14 cellular contexts compared by ENCODE assay signal in the genomic region with DNA sequence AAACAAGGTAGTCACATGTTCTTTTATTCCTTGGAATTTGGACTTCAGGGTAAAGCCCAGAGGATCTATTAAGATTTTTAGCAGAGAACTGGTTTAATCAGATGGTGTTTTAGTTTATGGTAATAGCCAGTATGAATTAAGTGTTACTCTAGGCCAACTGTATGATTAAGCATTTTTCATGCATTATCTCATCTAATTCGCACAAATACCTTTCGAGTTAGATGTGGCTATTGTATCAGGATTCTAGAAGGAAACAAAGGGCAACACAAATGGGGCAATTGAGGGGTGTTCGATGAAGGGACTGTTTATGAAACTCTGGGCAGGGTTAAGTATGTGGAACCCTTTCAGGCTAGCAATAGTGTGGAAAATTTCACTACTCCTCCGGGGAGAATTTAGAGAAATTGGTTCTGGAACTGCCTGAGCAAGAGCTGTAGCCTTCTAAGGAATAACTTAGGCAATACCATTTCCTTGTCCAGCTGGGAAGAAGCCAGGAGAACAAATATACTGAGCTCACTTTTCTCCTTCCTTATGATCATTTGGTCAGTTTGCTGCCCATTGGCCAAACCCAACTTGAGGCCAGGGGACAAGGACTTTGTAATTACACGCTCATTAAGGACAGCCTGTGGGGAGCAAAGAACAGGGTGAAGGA.
DNase-seq lines count a peak whose midpoint lies in the region; ATAC-seq, FAIRE-seq and TF ChIP-seq lines count a peak whose summit lies in the region.
"Had no signal": no experiment of that assay in that cellular context is flagged by ENCODE, and none has a peak within 500 bp of the region (broad histone marks: within the 10 kb centered on the region; RNA-seq: fewer than 3 reads in every experiment).

No MANE protein-coding gene starts in this region.

- peaks cover 30% of the 10 kb centered on the region for H3K4me1 Mint-ChIP-seq in HFFc6 (ENCODE audit: low read depth)

- intact Hi-C loops in right cardiac atrium (cut with DNase I) (no loop called here), upper lobe of right lung (cut with DNase I) (no loop called here)

- H3K27ac ChIP-seq in right cardiac atrium (ENCODE audit: low read length) = no peak overlapping the region
- H3K27ac ChIP-seq in upper lobe of right lung = no peak overlapping the region
- H3K27ac ChIP-seq in mesendoderm (ENCODE audit: low read depth, low read length) = no peak overlapping the region

- no peaks in the 10 kb centered on the region for H3K27me3 ChIP-seq in bronchial epithelial cell (ENCODE audit: control insufficient read depth, insufficient read depth, low read length)
- no peaks in the 10 kb centered on the region for H3K27me3 ChIP-seq in right cardiac atrium (ENCODE audit: control insufficient read depth, insufficient read depth)
- H3K27me3 ChIP-seq in upper lobe of right lung = no peaks in the 10 kb centered on the region
- H3K27me3 ChIP-seq in mesendoderm (ENCODE audit: insufficient read depth, low read length, poor library complexity) = no peaks in the 10 kb centered on the region

- H3K36me3 ChIP-seq in bronchial epithelial cell (ENCODE audit: control insufficient read depth, insufficient read depth, low read length) (no peaks in the 10 kb centered on the region), upper lobe of right lung (no peaks in the 10 kb centered on the region), mesendoderm (ENCODE audit: control insufficient read depth, insufficient read depth, low read length) (no peaks in the 10 kb centered on the region)

- no peaks in the 10 kb centered on the region for H3K9me3 Mint-ChIP-seq in HFFc6
- H3K9me3 Mint-ChIP-seq: dendritic cell treated with granulocyte-macrophage colony-stimulating factor and Interleukin-4, amounts not matched to agents 40 ng/mL and 50 ng/mL, for 4 days had no signal

- TF ChIP-seq CTCF in HFFc6 (IDR thresholded peaks at IDR 0.05) (no peak), bronchial epithelial cell (IDR thresholded peaks at IDR 0.05; ENCODE audit: insufficient read depth, low read length, severe bottlenecking) (no peak), upper lobe of right lung (IDR thresholded peaks at IDR 0.05) (no peak)

- no peaks in the 10 kb centered on the region for H3K27me3 Mint-ChIP-seq in HFFc6 (ENCODE audit: insufficient read depth)
- H3K27me3 Mint-ChIP-seq: dendritic cell treated with granulocyte-macrophage colony-stimulating factor and Interleukin-4, amounts not matched to agents 40 ng/mL and 50 ng/mL, for 4 days had no signal

- no peaks in the 10 kb centered on the region for H3K79me2 ChIP-seq in mesendoderm (ENCODE audit: control insufficient read depth, insufficient read depth, low read length)

- no peak overlapping the region for H2BK5ac ChIP-seq in mesendoderm (ENCODE audit: low read length)

- no peak overlapping the region for H3K4me3 ChIP-seq in bronchial epithelial cell (ENCODE audit: low read depth, low read length)
- no peak overlapping the region for H3K4me3 ChIP-seq in right cardiac atrium (ENCODE audit: low read length)
- H3K4me3 ChIP-seq in upper lobe of right lung = no peak overlapping the region
- H3K4me3 ChIP-seq in mesendoderm (ENCODE audit: low read length) = no peak overlapping the region

- no peak overlapping the region for H3K23ac ChIP-seq in mesendoderm (ENCODE audit: low read length)

- DNase-seq in HFFc6 (peak; percentile 43), bronchial epithelial cell (ENCODE audit: low read depth) (peak; percentile 50), right cardiac atrium (no peak), upper lobe of right lung (no peak), mesendoderm (no peak), activated gamma-delta T cell (lab: John Stamatoyannopoulos, UW) (no peak), cerebellum (ENCODE audit: low spot score) (no peak)
- DNase-seq: activated CD4-positive, CD25-positive, alpha-beta regulatory T cell; islet precursor cell; naive thymus-derived CD4-positive, alpha-beta T cell; retina; stimulated activated naive CD4-positive, alpha-beta T cell treated with Interleukin-2 at 50 U/mL for 16 hours had no signal

- H3K4ac ChIP-seq in mesendoderm (ENCODE audit: low read depth, low read length) = no peak overlapping the region

- H3K36me3 Mint-ChIP-seq in HFFc6 (ENCODE audit: low read depth) = peaks cover 6% of the 10 kb centered on the region; the same call in 1 of the 2 replicates
- H3K36me3 Mint-ChIP-seq: activated naive CD8-positive, alpha-beta T cell; naive thymus-derived CD4-positive, alpha-beta T cell had no signal

- H2BK120ac ChIP-seq in mesendoderm (ENCODE audit: low read depth, low read length) = no peak overlapping the region

- no peak overlapping the region for H4K5ac ChIP-seq in mesendoderm (ENCODE audit: low read length)

- no peak for FAIRE-seq in bronchial epithelial cell (lab: Jason Lieb, UNC)

- no peak overlapping the region for H2BK15ac ChIP-seq in mesendoderm (replicated peaks; ENCODE audit: low read depth)

- ATAC-seq in right cardiac atrium (peak; percentile 78 to 89), upper lobe of right lung (peak; percentile 56)
- ATAC-seq: naive thymus-derived CD4-positive, alpha-beta T cell had no signal

- H3K18ac ChIP-seq in mesendoderm (ENCODE audit: low read length) = no peak overlapping the region

- H3K4me3 Mint-ChIP-seq in HFFc6 = peak overlapping the region; percentile 25
- H3K4me3 Mint-ChIP-seq: activated naive CD8-positive, alpha-beta T cell; dendritic cell treated with granulocyte-macrophage colony-stimulating factor and Interleukin-4, amounts not matched to agents 40 ng/mL and 50 ng/mL, for 4 days; naive thymus-derived CD4-positive, alpha-beta T cell had no signal

- no peak overlapping the region for H3K4me2 ChIP-seq in mesendoderm (ENCODE audit: low read length)

- H2AK5ac ChIP-seq in mesendoderm (ENCODE audit: low read length) = no peak overlapping the region

- no peak overlapping the region for H3K9ac ChIP-seq in mesendoderm (ENCODE audit: low read length)

- peak overlapping the region; percentile 84 for H3K27ac Mint-ChIP-seq in HFFc6
- H3K27ac Mint-ChIP-seq: activated naive CD8-positive, alpha-beta T cell; dendritic cell treated with granulocyte-macrophage colony-stimulating factor and Interleukin-4, amounts not matched to agents 40 ng/mL and 50 ng/mL, for 4 days; naive thymus-derived CD4-positive, alpha-beta T cell had no signal

- no peak overlapping the region for H4K8ac ChIP-seq in mesendoderm (ENCODE audit: low read depth, low read length)

- H3K9me3 ChIP-seq in right cardiac atrium (ENCODE audit: control insufficient read depth, low read length) (no peaks in the 10 kb centered on the region), upper lobe of right lung (no peaks in the 10 kb centered on the region)

- peaks cover 2% of the 10 kb centered on the region for H3K4me1 ChIP-seq in right cardiac atrium (ENCODE audit: control insufficient read depth, insufficient read depth, low read length)
- H3K4me1 ChIP-seq in upper lobe of right lung = no peaks in the 10 kb centered on the region
- no peaks in the 10 kb centered on the region for H3K4me1 ChIP-seq in mesendoderm (ENCODE audit: control insufficient read depth, low read depth, low read length)

- H3K56ac ChIP-seq in mesendoderm (ENCODE audit: low read length) = no peak overlapping the region

- 72% methylated on average over 5 of the region's 5 CpGs for WGBS in right cardiac atrium
- WGBS in mesendoderm (ENCODE audit: extremely low coverage, insufficient coverage, low lambda C conversion rate) = no CpG with 5 or more reads among the region's 5 CpGs

- no peaks in the 10 kb centered on the region for H3K79me1 ChIP-seq in mesendoderm (ENCODE audit: low read length)

Comparison
In these comparisons a context has a peak if more than half of its experiments do, and no peak if none do; other contexts are left out.
1. DNase-seq: peak in HFFc6 (single experiment) and bronchial epithelial cell (single experiment); none in right cardiac atrium (0 of 3), upper lobe of right lung (single experiment), mesendoderm (single experiment), activated gamma-delta T cell (single experiment) and cerebellum (single experiment).